In the genomic region with DNA sequence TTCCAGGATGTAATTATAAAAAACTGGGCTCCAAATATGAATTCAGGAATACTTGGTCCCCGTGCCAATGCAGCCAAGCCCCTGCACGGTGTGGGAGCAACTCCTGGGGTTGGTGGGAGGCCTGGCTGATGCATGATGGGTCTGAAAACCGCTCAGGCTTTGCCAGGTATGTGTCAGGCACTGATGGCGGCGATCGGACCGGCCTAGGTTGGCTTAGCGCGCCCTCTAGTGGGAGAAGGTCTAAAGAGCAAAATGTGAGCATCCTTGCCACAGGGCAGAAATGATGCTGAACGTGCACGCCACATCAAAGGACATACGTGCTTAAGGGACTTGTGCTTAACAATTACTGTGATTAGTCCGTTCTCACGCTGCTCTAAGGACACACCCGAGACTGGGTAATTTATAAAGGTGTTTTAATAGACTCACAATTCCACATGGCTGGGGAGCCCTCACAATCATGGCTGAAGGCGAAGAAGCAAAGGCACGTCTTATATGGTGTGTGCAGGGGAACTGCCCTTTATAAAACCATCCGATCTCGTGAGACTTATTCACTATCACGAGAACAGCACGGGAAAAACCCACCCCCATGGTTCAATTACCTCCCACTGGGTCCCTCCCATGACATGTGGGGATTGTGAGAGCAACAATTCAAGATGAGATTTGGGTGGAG, we compare ENCODE assay signal across 8 cellular contexts.
A peak's percentile ranks its signal among the peaks of the same experiment; 100 is the strongest.
DNase-seq lines count a peak whose midpoint lies in the region; ATAC-seq, FAIRE-seq and TF ChIP-seq lines count a peak whose summit lies in the region.
"Not testable (repeated sequence)": the region's sequence is repeated elsewhere in the genome, so short reads cannot be mapped to it uniquely, and the experiment has no call there.

No MANE protein-coding gene starts in this region.

- intact Hi-C loops in activated B cell treated with CpG ODN at 0.5 μM for 24 hours (cut with micrococcal nuclease); right lobe of liver (cut with DNase I): not testable (repeated sequence)
- intact Hi-C loops in activated T-helper 1 cell treated with anti-CD3 and anti-CD28 coated beads, Interleukin-12 subunit alpha, Interleukin-12 subunit beta, Interleukin-2, Interleukin-4 antibody, amounts not matched to agents 30 ng/mL and 10 ng/mL and 1 ng/mL, durations not matched to agents 14 hours and 24 hours and 36 hours (cut with micrococcal nuclease): loop anchor here (2.0 kb wide), 1 partner anchor 409 kb away; no protein-coding TSS in a partner anchor

- not testable (repeated sequence) for H3K9me3 ChIP-seq in right lobe of liver

- POLR2A ChIA-PET in activated B cell treated with CpG ODN at 0.5 μM for 24 hours (lab: Charles Lee): not testable (repeated sequence)

- CTCF ChIA-PET in activated B cell treated with CpG ODN at 0.5 μM for 24 hours (lab: Charles Lee): not testable (repeated sequence)

- not testable (repeated sequence) for DNase-seq in D721Med (ENCODE audit: insufficient read length, low spot score)
- DNase-seq in activated B cell treated with CpG ODN at 0.5 μM for 24 hours: peak; percentile 28
- DNase-seq in activated T-helper 1 cell treated with anti-CD3 and anti-CD28 coated beads, Interleukin-12 subunit alpha, Interleukin-12 subunit beta, Interleukin-2, Interleukin-4 antibody, amounts not matched to agents 30 ng/mL and 10 ng/mL and 1 ng/mL, durations not matched to agents 14 hours and 24 hours and 36 hours (ENCODE audit: low spot score): peak; percentile 53
- peak; percentile 4 to 61 (median 52) for DNase-seq in effector memory CD8-positive, alpha-beta T cell
- DNase-seq in right lobe of liver: peak in 1 of 3 donors; percentile 46
- peak; percentile 58 to 72 for DNase-seq in stimulated activated CD4-positive, alpha-beta T cell treated with anti-CD3 and anti-CD28 coated beads, Interleukin-1b, Interleukin-23, amount 100 ng/mL, for 1 hour (ENCODE audit: low read depth in 2 of 2)
- peak in 1 of 2 donors; percentile 67 for DNase-seq in stimulated activated naive CD8-positive, alpha-beta T cell treated with anti-CD3 and anti-CD28 coated beads, Interleukin-15, amount 100 ng/mL, for 72 hours

- not testable (repeated sequence) for H3K36me3 ChIP-seq in right lobe of liver

- not testable (repeated sequence) for H3K27ac ChIP-seq in right lobe of liver

- H3K4me1 ChIP-seq in right lobe of liver: not testable (repeated sequence)

- H3K27ac Mint-ChIP-seq in activated B cell treated with CpG ODN at 0.5 μM for 24 hours; activated T-helper 1 cell treated with anti-CD3 and anti-CD28 coated beads, Interleukin-12 subunit alpha, Interleukin-12 subunit beta, Interleukin-2, Interleukin-4 antibody, amounts not matched to agents 30 ng/mL and 10 ng/mL and 1 ng/mL, durations not matched to agents 14 hours and 24 hours and 36 hours; effector memory CD8-positive, alpha-beta T cell; stimulated activated naive CD8-positive, alpha-beta T cell treated with anti-CD3 and anti-CD28 coated beads, Interleukin-15, amount 100 ng/mL, for 72 hours: not testable (repeated sequence)

- H3K4me3 ChIP-seq in right lobe of liver: not testable (repeated sequence)

- H3K27me3 Mint-ChIP-seq in activated B cell treated with CpG ODN at 0.5 μM for 24 hours: not testable (repeated sequence)
- H3K27me3 Mint-ChIP-seq in activated T-helper 1 cell treated with anti-CD3 and anti-CD28 coated beads, Interleukin-12 subunit alpha, Interleukin-12 subunit beta, Interleukin-2, Interleukin-4 antibody, amounts not matched to agents 30 ng/mL and 10 ng/mL and 1 ng/mL, durations not matched to agents 14 hours and 24 hours and 36 hours (ENCODE audit: insufficient read depth): peaks cover 10% of the 10 kb centered on the region
- peaks cover 7 to 12% of the 10 kb centered on the region in 2 donors for H3K27me3 Mint-ChIP-seq in effector memory CD8-positive, alpha-beta T cell
- H3K27me3 Mint-ChIP-seq in stimulated activated naive CD8-positive, alpha-beta T cell treated with anti-CD3 and anti-CD28 coated beads, Interleukin-15, amount 100 ng/mL, for 72 hours: peaks cover 23% of the 10 kb centered on the region

- H3K27me3 ChIP-seq in right lobe of liver: not testable (repeated sequence)

- not testable (repeated sequence) for H3K36me3 Mint-ChIP-seq in activated B cell treated with CpG ODN at 0.5 μM for 24 hours (ENCODE audit: low read depth); activated T-helper 1 cell treated with anti-CD3 and anti-CD28 coated beads, Interleukin-12 subunit alpha, Interleukin-12 subunit beta, Interleukin-2, Interleukin-4 antibody, amounts not matched to agents 30 ng/mL and 10 ng/mL and 1 ng/mL, durations not matched to agents 14 hours and 24 hours and 36 hours (ENCODE audit: low read depth); effector memory CD8-positive, alpha-beta T cell (ENCODE audit: insufficient read depth)

- peak; percentile 66 for FAIRE-seq in D721Med (lab: Jason Lieb, UNC)

- H3K4me3 Mint-ChIP-seq in activated B cell treated with CpG ODN at 0.5 μM for 24 hours; activated T-helper 1 cell treated with anti-CD3 and anti-CD28 coated beads, Interleukin-12 subunit alpha, Interleukin-12 subunit beta, Interleukin-2, Interleukin-4 antibody, amounts not matched to agents 30 ng/mL and 10 ng/mL and 1 ng/mL, durations not matched to agents 14 hours and 24 hours and 36 hours; effector memory CD8-positive, alpha-beta T cell; stimulated activated naive CD8-positive, alpha-beta T cell treated with anti-CD3 and anti-CD28 coated beads, Interleukin-15, amount 100 ng/mL, for 72 hours: not testable (repeated sequence)

- not testable (repeated sequence) for TF ChIP-seq POLR2A in right lobe of liver (IDR thresholded peaks at IDR 0.05)

- TF ChIP-seq CTCF in D721Med (IDR thresholded peaks at IDR 0.05; ENCODE audit: insufficient read depth, missing control alignments): peak; percentile 18
- not testable (repeated sequence) for TF ChIP-seq CTCF in activated B cell treated with CpG ODN at 0.5 μM for 24 hours (IDR thresholded peaks at IDR 0.05)
- peak in 3 of 4 donors; percentile 24 to 47 (median 41) for TF ChIP-seq CTCF in right lobe of liver (IDR thresholded peaks at IDR 0.05)

- peak; percentile 89 for ATAC-seq in HG02610 (IDR thresholded peaks at IDR 0.05; ENCODE audit: unreplicated experiment)
- peak; percentile 75 for ATAC-seq in activated B cell treated with CpG ODN at 0.5 μM for 24 hours (ENCODE audit: low read depth)
- peak; percentile 96 for ATAC-seq in effector memory CD8-positive, alpha-beta T cell (replicated peaks)
- ATAC-seq in right lobe of liver: peak; percentile 77 to 91 (median 85)
- ATAC-seq in stimulated activated naive CD8-positive, alpha-beta T cell treated with anti-CD3 and anti-CD28 coated beads, Interleukin-15, amount 100 ng/mL, for 72 hours: peak; percentile 87

- not testable (repeated sequence) for H3K4me1 Mint-ChIP-seq in activated B cell treated with CpG ODN at 0.5 μM for 24 hours; activated T-helper 1 cell treated with anti-CD3 and anti-CD28 coated beads, Interleukin-12 subunit alpha, Interleukin-12 subunit beta, Interleukin-2, Interleukin-4 antibody, amounts not matched to agents 30 ng/mL and 10 ng/mL and 1 ng/mL, durations not matched to agents 14 hours and 24 hours and 36 hours (ENCODE audit: low read depth); effector memory CD8-positive, alpha-beta T cell (ENCODE audit: low read depth in 2 of 2); stimulated activated naive CD8-positive, alpha-beta T cell treated with anti-CD3 and anti-CD28 coated beads, Interleukin-15, amount 100 ng/mL, for 72 hours

- H3K9me3 Mint-ChIP-seq in activated B cell treated with CpG ODN at 0.5 μM for 24 hours; activated T-helper 1 cell treated with anti-CD3 and anti-CD28 coated beads, Interleukin-12 subunit alpha, Interleukin-12 subunit beta, Interleukin-2, Interleukin-4 antibody, amounts not matched to agents 30 ng/mL and 10 ng/mL and 1 ng/mL, durations not matched to agents 14 hours and 24 hours and 36 hours; effector memory CD8-positive, alpha-beta T cell; stimulated activated naive CD8-positive, alpha-beta T cell treated with anti-CD3 and anti-CD28 coated beads, Interleukin-15, amount 100 ng/mL, for 72 hours: not testable (repeated sequence)

- 9% methylated on average over 8 of the region's 21 CpGs for WGBS in right lobe of liver (ENCODE audit: insufficient coverage, low coverage, low lambda C conversion rate, missing lambda C conversion rate)
